Comparison of ENCODE assay signal across 9 cellular contexts in the genomic region with DNA sequence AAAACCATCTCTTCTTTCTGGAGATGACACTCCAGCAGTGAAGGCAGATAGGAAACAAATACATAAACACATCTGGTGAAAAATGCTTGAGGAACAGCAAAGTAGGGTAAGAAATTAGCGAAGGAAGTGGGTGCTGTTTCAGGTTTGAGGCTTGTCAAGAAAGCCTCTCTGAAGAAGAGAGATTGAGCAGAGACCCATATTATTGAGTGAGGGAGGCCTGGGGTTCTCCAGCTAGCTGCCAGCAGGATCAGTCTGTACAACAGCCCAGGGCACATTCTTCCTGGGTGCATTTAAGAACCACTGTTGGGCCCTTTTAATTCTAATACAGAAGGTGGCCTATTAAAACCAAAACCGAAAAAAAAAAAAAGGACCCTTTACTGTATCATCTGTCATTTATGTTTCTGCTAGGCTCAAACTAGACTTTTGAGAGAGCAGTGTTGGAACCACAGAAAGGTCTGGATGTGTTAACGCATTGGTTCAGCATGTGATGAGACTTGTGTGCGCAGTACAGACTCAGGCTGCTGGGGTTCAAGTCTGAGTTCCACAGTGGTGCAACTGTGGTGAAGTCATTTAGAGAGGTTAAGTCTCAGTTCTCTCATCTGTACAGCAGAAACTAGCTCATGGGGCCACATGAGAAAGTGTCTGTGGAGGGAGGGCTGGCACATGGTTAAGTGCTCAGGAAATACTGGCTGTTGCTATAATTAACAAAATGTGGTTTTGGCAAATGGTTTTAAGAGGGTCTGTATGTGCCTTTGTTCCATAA. TPM values are rescaled to one million over a fixed set of nuclear protein-coding genes. Genes with fewer than 3 reads are reported as not detected.
DNase-seq lines count a peak whose midpoint lies in the region; ATAC-seq and TF ChIP-seq lines count a peak whose summit lies in the region.
"Had no signal": no experiment of that assay in that cellular context is flagged by ENCODE, and none has a peak within 500 bp of the region (broad histone marks: within the 10 kb centered on the region; RNA-seq: fewer than 3 reads in every experiment).

No MANE protein-coding gene starts in this region.

- H3K27ac ChIP-seq in MM.1S (ENCODE audit: low read length) (peak overlapping the region; percentile 59), esophagus muscularis mucosa (replicated peaks in 1 of 4) (no peak overlapping the region), neural progenitor cell (no peak overlapping the region)

- H3K27me3 Mint-ChIP-seq in neural progenitor cell (ENCODE audit: insufficient read depth, low read depth), result no peaks in the 10 kb centered on the region

- peaks cover 10% of the 10 kb centered on the region for H3K4me1 Mint-ChIP-seq in neural progenitor cell

- H3K4me2 ChIP-seq in MM.1S (ENCODE audit: low read depth, low read length) (peak overlapping the region; percentile 79), neural progenitor cell (no peak overlapping the region)

- no peak for TF ChIP-seq CTCF in MM.1S (IDR thresholded peaks at IDR 0.05; ENCODE audit: low read length)
- TF ChIP-seq CTCF in esophagus muscularis mucosa (IDR thresholded peaks at IDR 0.05), result no peak
- no peak for TF ChIP-seq CTCF in neural progenitor cell (IDR thresholded peaks at IDR 0.05)

- H3K27ac Mint-ChIP-seq in neural progenitor cell, result no peak overlapping the region

- H2AFZ ChIP-seq in MM.1S (ENCODE audit: low read length), result no peak overlapping the region
- H2AFZ ChIP-seq in neural progenitor cell (replicated peaks), result no peak overlapping the region

- TF ChIP-seq POLR2A in esophagus muscularis mucosa (IDR thresholded peaks at IDR 0.05; ENCODE audit: low read depth), result no peak

- DNase-seq in MM.1S, result peak; percentile 85
- peak; percentile 4 for DNase-seq in foreskin melanocyte
- DNase-seq in ureter (ENCODE audit: low spot score), result no peak
- no peak for DNase-seq in esophagus muscularis mucosa (ENCODE audit: extremely low spot score)
- no peak for DNase-seq in putamen (ENCODE audit: low spot score)
- DNase-seq in neural progenitor cell (ENCODE audit: low spot score), result no peak

- no peak overlapping the region for H3K4me3 Mint-ChIP-seq in neural progenitor cell

- intact Hi-C loops in esophagus muscularis mucosa (cut with DNase I), result no loop called here

- H3K4me1 ChIP-seq in MM.1S (ENCODE audit: low read length) (peaks cover 57% of the 10 kb centered on the region), esophagus muscularis mucosa (peaks cover 0 to 21% (median 0%) of the 10 kb centered on the region in 4 donors), neural progenitor cell (no peaks in the 10 kb centered on the region)

- peak overlapping the region; percentile 11; the same call in 1 of the 2 replicates for H3K4me3 ChIP-seq in MM.1S (ENCODE audit: low read length)
- H3K4me3 ChIP-seq in esophagus muscularis mucosa, result no peak overlapping the region
- H3K4me3 ChIP-seq in neural progenitor cell, result no peak overlapping the region

- H3K79me2 ChIP-seq in MM.1S (ENCODE audit: low read length), result peaks cover 78% of the 10 kb centered on the region
- no peaks in the 10 kb centered on the region for H3K79me2 ChIP-seq in neural progenitor cell (ENCODE audit: low read depth)

- no peak for TF ChIP-seq EP300 in esophagus muscularis mucosa (IDR thresholded peaks at IDR 0.05)

- H3K9me2 ChIP-seq in MM.1S (replicated peaks; ENCODE audit: insufficient read depth, low read length), result no peaks in the 10 kb centered on the region

- H3F3A ChIP-seq in MM.1S (ENCODE audit: insufficient read depth, low read length) (peaks cover 31% of the 10 kb centered on the region), neural progenitor cell (ENCODE audit: low read depth) (no peaks in the 10 kb centered on the region)

- peak; percentile 87 for ATAC-seq in GM18499 (IDR thresholded peaks at IDR 0.05; ENCODE audit: insufficient read depth, unreplicated experiment)
- peak; percentile 90 for ATAC-seq in GM21723 (IDR thresholded peaks at IDR 0.05; ENCODE audit: unreplicated experiment)
- ATAC-seq: HCT116 had no signal

- H3K36me3 Mint-ChIP-seq in neural progenitor cell, result peaks cover 1% of the 10 kb centered on the region

- 81% methylated on average over 4 of the region's 4 CpGs for WGBS in esophagus muscularis mucosa

- H3K9me3 ChIP-seq in MM.1S (replicated peaks; ENCODE audit: insufficient read depth, low read length) (no peaks in the 10 kb centered on the region), esophagus muscularis mucosa (no peaks in the 10 kb centered on the region), neural progenitor cell (ENCODE audit: low read depth) (no peaks in the 10 kb centered on the region)

- H3K9me3 Mint-ChIP-seq in neural progenitor cell, result no peaks in the 10 kb centered on the region

- H3K36me3 ChIP-seq in MM.1S (replicated peaks; ENCODE audit: insufficient read depth, low read length) (no peaks in the 10 kb centered on the region), esophagus muscularis mucosa (no peaks in the 10 kb centered on the region), neural progenitor cell (no peaks in the 10 kb centered on the region)

- H3K9ac ChIP-seq in MM.1S (ENCODE audit: low read length) (peak overlapping the region; percentile 8; the same call in 1 of the 2 replicates), neural progenitor cell (no peak overlapping the region)

- no peaks in the 10 kb centered on the region for H3K27me3 ChIP-seq in MM.1S (replicated peaks; ENCODE audit: insufficient read depth, low read length)
- no peaks in the 10 kb centered on the region for H3K27me3 ChIP-seq in esophagus muscularis mucosa
- H3K27me3 ChIP-seq in neural progenitor cell, result no peaks in the 10 kb centered on the region

- peaks cover 29% of the 10 kb centered on the region for H4K20me1 ChIP-seq in MM.1S (ENCODE audit: insufficient read depth, low read length)
- peaks cover 4% of the 10 kb centered on the region for H4K20me1 ChIP-seq in neural progenitor cell (ENCODE audit: low read depth)

RNA-seq across cellular contexts. Expression of a gene that starts 28.9 kb away (rescaled TPM):
- total RNA-seq in ureter (56.3 TPM), esophagus muscularis mucosa (10 to 100 TPM; 47.4 to 56.4 (median 50.3) TPM), neural progenitor cell (ENCODE audit: low replicate concordance) (21.2 and 28.8 TPM in 2 replicates)

Comparison
In these comparisons a context has a peak if more than half of its experiments do, and no peak if none do; other contexts are left out.
1. DNase-seq: peak in MM.1S (single experiment) and foreskin melanocyte (single experiment); none in ureter (single experiment), esophagus muscularis mucosa (single experiment), putamen (single experiment) and neural progenitor cell (single experiment).